Comparison of ENCODE assay signal across 11 cellular contexts in the genomic region with DNA sequence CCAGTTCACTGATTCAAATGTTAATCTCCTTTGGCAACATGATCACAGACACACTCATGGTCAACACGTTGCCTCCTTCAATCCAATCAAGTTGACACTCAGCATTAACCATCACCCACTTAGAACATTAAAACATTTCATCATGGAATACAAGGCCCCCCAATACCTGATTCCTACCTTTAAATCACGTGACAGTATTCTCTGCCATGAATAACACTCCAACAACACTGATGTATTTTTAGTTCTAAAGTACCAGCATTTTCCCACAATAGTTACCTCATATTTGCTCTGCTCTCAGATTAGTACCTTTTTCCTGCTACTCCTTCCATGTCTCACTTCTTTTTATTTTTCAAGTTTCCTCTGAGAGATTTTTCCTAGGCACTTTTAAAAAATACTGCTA. TPM values are rescaled to one million over a fixed set of nuclear protein-coding genes. Genes with fewer than 3 reads are reported as not detected.
"Had no signal": no experiment of that assay in that cellular context is flagged by ENCODE, and none has a peak within 500 bp of the region (broad histone marks: within the 10 kb centered on the region; RNA-seq: fewer than 3 reads in every experiment).

No MANE protein-coding gene starts in this region.

- H3K27ac ChIP-seq: GM23248 had no signal

- DNase-seq: GM23248, GOT3, H7, H9, HCEC 1CT, HFFc6 had no signal

- H3K9ac ChIP-seq: GM23248 had no signal

- FAIRE-seq: H1, H54 had no signal

- H3K36me3 ChIP-seq: HAP-1 had no signal

- ATAC-seq: GM23338, HCT116 had no signal

- H3K4me3 ChIP-seq: GM23248, GM23338, HAP-1 had no signal

- H3K9me3 ChIP-seq: HAP-1 had no signal

- H3K4me2 ChIP-seq: GM23338 had no signal

- H3K4me1 ChIP-seq: HAP-1 had no signal

- H2AFZ ChIP-seq: GM23248, GM23338 had no signal

RNA-seq across cellular contexts. Expression of a gene that starts 19.6 kb away (rescaled TPM):
- total RNA-seq: GM23338, H1, H7, H9 had no signal
- polyA plus RNA-seq: GM23338, H1 had no signal
